Comparison of ENCODE assay signal across 26 cellular contexts in the genomic region with DNA sequence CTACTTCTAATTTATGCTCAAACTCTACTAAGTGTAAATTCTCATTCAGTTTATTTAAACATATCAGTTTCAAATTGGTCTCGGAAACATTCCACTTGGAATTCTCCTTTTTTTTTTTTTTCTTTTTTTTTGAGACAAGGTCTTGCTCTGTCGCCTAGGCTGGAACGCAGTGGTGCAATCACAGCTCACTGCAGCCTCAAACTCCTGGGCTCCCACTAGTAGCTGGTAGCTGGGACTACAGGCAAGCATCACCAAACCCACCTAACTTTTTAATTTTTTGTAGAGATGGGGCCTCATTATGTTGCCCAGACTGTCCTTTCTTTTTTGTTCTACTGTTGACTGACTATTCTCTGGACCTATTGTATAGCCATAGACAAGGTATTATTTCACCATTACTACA.
"Had no signal": no experiment of that assay in that cellular context is flagged by ENCODE, and none has a peak within 500 bp of the region (broad histone marks: within the 10 kb centered on the region; RNA-seq: fewer than 3 reads in every experiment).

No MANE protein-coding gene starts in this region.

- H3K27ac ChIP-seq: cardiac muscle cell, esophagus muscularis mucosa, pancreas, prostate gland, skin epidermis, stomach, tibial artery, upper lobe of right lung had no signal

- H3K4me1 Mint-ChIP-seq: activated CD4-positive, alpha-beta T cell treated with anti-CD3 and anti-CD28 coated beads, Interleukin-2, amount 10 ng/mL, durations not matched to agents 7 days and 5 days; brain; stimulated activated effector memory CD8-positive, alpha-beta T cell treated with anti-CD3 and anti-CD28 coated beads, Interleukin-12 subunit alpha, Interleukin-12 subunit beta, amount 100 ng/mL, for 72 hours had no signal

- H3K9me3 Mint-ChIP-seq: activated CD8-positive, alpha-beta T cell treated with anti-CD3 and anti-CD28 coated beads for 36 hours; activated naive CD4-positive, alpha-beta T cell treated with anti-CD3 and anti-CD28 coated beads, Interleukin-2, amount 50 U/mL, for 24 hours; activated T-cell treated with anti-CD3 and anti-CD28 coated beads, Interleukin-2, amount 50 U/mL, for 4 hours; activated T-helper 17 cell treated with anti-CD3 and anti-CD28 coated beads, Interleukin-2, amount 50 U/mL, for 72 hours; stimulated activated effector memory CD8-positive, alpha-beta T cell treated with anti-CD3 and anti-CD28 coated beads, Interleukin-12 subunit alpha, Interleukin-12 subunit beta, amount 100 ng/mL, for 72 hours had no signal

- ATAC-seq: activated CD8-positive, alpha-beta T cell treated with anti-CD3 and anti-CD28 coated beads for 36 hours; activated T-cell treated with anti-CD3 and anti-CD28 coated beads, Interleukin-2, amount 50 U/mL, for 4 hours; activated T-helper 17 cell treated with anti-CD3 and anti-CD28 coated beads, Interleukin-2, amount 50 U/mL, for 72 hours; naive thymus-derived CD4-positive, alpha-beta T cell; pancreas; sciatic nerve; stimulated activated effector memory CD8-positive, alpha-beta T cell treated with anti-CD3 and anti-CD28 coated beads, Interleukin-12 subunit alpha, Interleukin-12 subunit beta, amount 100 ng/mL, for 72 hours; upper lobe of right lung had no signal

- H3K27me3 Mint-ChIP-seq: activated CD4-positive, alpha-beta T cell treated with anti-CD3 and anti-CD28 coated beads, Interleukin-2, amount 10 ng/mL, durations not matched to agents 7 days and 5 days; activated CD8-positive, alpha-beta T cell treated with anti-CD3 and anti-CD28 coated beads for 36 hours; activated naive CD4-positive, alpha-beta T cell treated with anti-CD3 and anti-CD28 coated beads, Interleukin-2, amount 50 U/mL, for 24 hours; activated T-helper 17 cell treated with anti-CD3 and anti-CD28 coated beads, Interleukin-2, amount 50 U/mL, for 72 hours; brain; naive thymus-derived CD4-positive, alpha-beta T cell had no signal

- DNase-seq: activated CD4-positive, alpha-beta T cell treated with anti-CD3 and anti-CD28 coated beads for 1 hour; activated CD4-positive, alpha-beta T cell treated with anti-CD3 and anti-CD28 coated beads, Interleukin-2, amount 10 ng/mL, durations not matched to agents 7 days and 5 days; activated CD8-positive, alpha-beta T cell treated with anti-CD3 and anti-CD28 coated beads for 36 hours; activated T-cell treated with anti-CD3 and anti-CD28 coated beads, Interleukin-2, amount 50 U/mL, for 4 hours; anterior cingulate cortex; foreskin melanocyte; mammary epithelial cell; naive thymus-derived CD4-positive, alpha-beta T cell; nucleus accumbens; pancreas; retina; stimulated activated CD4-positive, alpha-beta T cell treated with anti-CD3 and anti-CD28 coated beads, Interleukin-4, amount 100 ng/mL, for 24 hours; stomach; T-helper 2 cell; tibial artery; upper lobe of right lung had no signal

- H3K9me3 ChIP-seq: esophagus muscularis mucosa, pancreas, prostate gland, tibial artery, upper lobe of right lung had no signal

- H3K4me3 ChIP-seq: cardiac muscle cell, esophagus muscularis mucosa, pancreas, prostate gland, skin epidermis, stomach, tibial artery, upper lobe of right lung had no signal

- H3K36me3 ChIP-seq: prostate gland had no signal

- H3K27me3 ChIP-seq: cardiac muscle cell, esophagus muscularis mucosa, pancreas, stomach, tibial artery, upper lobe of right lung had no signal

- H3K27ac Mint-ChIP-seq: activated CD4-positive, alpha-beta T cell treated with anti-CD3 and anti-CD28 coated beads, Interleukin-2, amount 10 ng/mL, durations not matched to agents 7 days and 5 days; activated CD8-positive, alpha-beta T cell treated with anti-CD3 and anti-CD28 coated beads for 36 hours; activated naive CD4-positive, alpha-beta T cell treated with anti-CD3 and anti-CD28 coated beads, Interleukin-2, amount 50 U/mL, for 24 hours; activated T-helper 17 cell treated with anti-CD3 and anti-CD28 coated beads, Interleukin-2, amount 50 U/mL, for 72 hours; mesothelial cell of epicardium; stimulated activated effector memory CD8-positive, alpha-beta T cell treated with anti-CD3 and anti-CD28 coated beads, Interleukin-12 subunit alpha, Interleukin-12 subunit beta, amount 100 ng/mL, for 72 hours had no signal

- H3K4me1 ChIP-seq: esophagus muscularis mucosa, pancreas, prostate gland, stomach, upper lobe of right lung had no signal

- H3K4me3 Mint-ChIP-seq: activated CD4-positive, alpha-beta T cell treated with anti-CD3 and anti-CD28 coated beads, Interleukin-2, amount 10 ng/mL, durations not matched to agents 7 days and 5 days; activated CD8-positive, alpha-beta T cell treated with anti-CD3 and anti-CD28 coated beads for 36 hours; activated naive CD4-positive, alpha-beta T cell treated with anti-CD3 and anti-CD28 coated beads, Interleukin-2, amount 50 U/mL, for 24 hours; activated T-cell treated with anti-CD3 and anti-CD28 coated beads, Interleukin-2, amount 50 U/mL, for 4 hours; activated T-helper 17 cell treated with anti-CD3 and anti-CD28 coated beads, Interleukin-2, amount 50 U/mL, for 72 hours; brain; mesothelial cell of epicardium; naive thymus-derived CD4-positive, alpha-beta T cell; stimulated activated effector memory CD8-positive, alpha-beta T cell treated with anti-CD3 and anti-CD28 coated beads, Interleukin-12 subunit alpha, Interleukin-12 subunit beta, amount 100 ng/mL, for 72 hours had no signal
